Comparison of ENCODE assay signal across 14 cellular contexts in the genomic region with DNA sequence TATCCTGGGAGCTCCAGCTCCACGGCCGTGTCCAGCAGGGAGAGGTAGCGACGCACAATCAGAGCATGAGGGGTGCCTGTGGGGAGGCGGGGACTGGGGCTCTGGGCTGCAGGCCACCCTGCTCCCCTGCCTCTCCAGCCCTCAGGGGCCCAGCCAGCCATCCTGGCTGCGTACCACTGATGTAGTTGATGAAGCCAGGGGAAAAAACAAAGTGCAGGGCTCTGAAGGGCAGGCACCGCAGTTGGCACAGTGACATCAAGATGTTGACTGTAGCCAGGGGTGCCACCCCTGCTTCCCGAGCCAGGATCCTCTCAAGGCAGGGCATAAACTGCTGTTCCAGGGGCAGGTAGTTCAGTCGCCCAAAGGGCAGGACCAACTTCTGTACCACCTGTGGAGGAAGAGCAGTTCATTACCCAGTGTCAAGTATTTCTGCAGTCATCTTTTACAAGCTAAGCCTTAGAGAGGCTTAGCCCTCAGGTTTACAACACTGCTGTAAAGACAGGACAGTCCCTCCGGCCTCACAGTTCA. TPM values are rescaled to one million over a fixed set of nuclear protein-coding genes. Genes with fewer than 3 reads are reported as not detected.
A peak's percentile ranks its signal among the peaks of the same experiment; 100 is the strongest.
DNase-seq lines count a peak whose midpoint lies in the region; ATAC-seq and TF ChIP-seq lines count a peak whose summit lies in the region.
"Had no signal": no experiment of that assay in that cellular context is flagged by ENCODE, and none has a peak within 500 bp of the region (broad histone marks: within the 10 kb centered on the region; RNA-seq: fewer than 3 reads in every experiment).

No MANE protein-coding gene starts in this region.

- peak overlapping the region; percentile 82 for H3K4me3 Mint-ChIP-seq in activated CD8-positive, alpha-beta T cell treated with anti-CD3 and anti-CD28 coated beads, Interleukin-2, amount 10 ng/mL, durations not matched to agents 7 days and 5 days
- H3K4me3 Mint-ChIP-seq in type B pancreatic cell: peak overlapping the region; percentile 77

- intact Hi-C loops in left ventricle myocardium superior (cut with micrococcal nuclease): no loop called here

- CTCF ChIA-PET in activated CD8-positive, alpha-beta T cell treated with anti-CD3 and anti-CD28 coated beads, Interleukin-2, amount 10 ng/mL, durations not matched to agents 7 days and 5 days (lab: Charles Lee): interaction anchor here (1.7 kb wide), 1 partner anchor 17 kb away, joined by 4 read pairs; no protein-coding TSS in a partner anchor

- DNase-seq in cardiac muscle cell (ENCODE audit: low read depth in 1 of 2, low spot score in 1 of 2): no peak
- DNase-seq in left ventricle myocardium superior: no peak
- DNase-seq in activated CD8-positive, alpha-beta T cell treated with anti-CD3 and anti-CD28 coated beads, Interleukin-2, amount 10 ng/mL, durations not matched to agents 7 days and 5 days: no peak
- peak; percentile 40 for DNase-seq in left lobe of liver (ENCODE audit: low spot score)
- DNase-seq in type B pancreatic cell (ENCODE audit: extremely low spot score, unreplicated experiment): no peak
- no peak for DNase-seq in AG08395 (ENCODE audit: low spot score)
- DNase-seq in pons (ENCODE audit: low spot score): no peak
- DNase-seq: caudate nucleus; MG63; NCI-H524 treated with DMSO at 0.1 percent for 48 hours; nucleus accumbens; stimulated activated CD4-positive, alpha-beta T cell treated with anti-CD3 and anti-CD28 coated beads, Interleukin-2, amount 100 ng/mL, for 48 hours; testis had no signal

- no peaks in the 10 kb centered on the region for H3K9me3 Mint-ChIP-seq in activated CD8-positive, alpha-beta T cell treated with anti-CD3 and anti-CD28 coated beads, Interleukin-2, amount 10 ng/mL, durations not matched to agents 7 days and 5 days (ENCODE audit: insufficient read depth)
- no peaks in the 10 kb centered on the region for H3K9me3 Mint-ChIP-seq in type B pancreatic cell

- no peaks in the 10 kb centered on the region for H3K27me3 Mint-ChIP-seq in activated CD8-positive, alpha-beta T cell treated with anti-CD3 and anti-CD28 coated beads, Interleukin-2, amount 10 ng/mL, durations not matched to agents 7 days and 5 days (ENCODE audit: low read depth)
- H3K27me3 Mint-ChIP-seq in type B pancreatic cell: no peaks in the 10 kb centered on the region

- POLR2A ChIA-PET in activated CD8-positive, alpha-beta T cell treated with anti-CD3 and anti-CD28 coated beads, Interleukin-2, amount 10 ng/mL, durations not matched to agents 7 days and 5 days (lab: Charles Lee): interaction anchor here (0.5 to 2.6 kb wide), 2 partner anchors 17 to 871 kb away, joined by 3 to 6 read pairs; no protein-coding TSS in a partner anchor

- peaks cover 38% of the 10 kb centered on the region for H3K36me3 Mint-ChIP-seq in activated CD8-positive, alpha-beta T cell treated with anti-CD3 and anti-CD28 coated beads, Interleukin-2, amount 10 ng/mL, durations not matched to agents 7 days and 5 days (ENCODE audit: low read depth)
- H3K36me3 Mint-ChIP-seq in type B pancreatic cell: no peaks in the 10 kb centered on the region

- H3K9me3 ChIP-seq in cardiac muscle cell (ENCODE audit: low read depth): no peaks in the 10 kb centered on the region
- H3K9me3 ChIP-seq: MG63, testis had no signal

- H3K4me1 Mint-ChIP-seq in activated CD8-positive, alpha-beta T cell treated with anti-CD3 and anti-CD28 coated beads, Interleukin-2, amount 10 ng/mL, durations not matched to agents 7 days and 5 days (ENCODE audit: low read depth): peaks cover 39% of the 10 kb centered on the region
- peaks cover 18% of the 10 kb centered on the region for H3K4me1 Mint-ChIP-seq in type B pancreatic cell (ENCODE audit: unreplicated experiment)

- H3K27me3 ChIP-seq in cardiac muscle cell: no peaks in the 10 kb centered on the region
- H3K27me3 ChIP-seq: MG63, testis had no signal

- TF ChIP-seq CTCF in cardiac muscle cell (IDR thresholded peaks at IDR 0.05; ENCODE audit: low read depth, low read length) (no peak), type B pancreatic cell (conservative IDR thresholded peaks at IDR 0.05) (no peak)

- peaks cover 21% of the 10 kb centered on the region for H3K36me3 ChIP-seq in cardiac muscle cell

- H3K4me1 ChIP-seq in cardiac muscle cell (ENCODE audit: low read depth): peaks cover 18% of the 10 kb centered on the region

- H3K27ac ChIP-seq in cardiac muscle cell: peak overlapping the region; percentile 62

- H3K27ac Mint-ChIP-seq in activated CD8-positive, alpha-beta T cell treated with anti-CD3 and anti-CD28 coated beads, Interleukin-2, amount 10 ng/mL, durations not matched to agents 7 days and 5 days: peak overlapping the region; percentile 69
- H3K27ac Mint-ChIP-seq in type B pancreatic cell: peak overlapping the region; percentile 55

- H3K4me3 ChIP-seq in cardiac muscle cell: no peak overlapping the region
- H3K4me3 ChIP-seq: MG63, testis had no signal

- ATAC-seq in left ventricle myocardium superior (no peak), left lobe of liver (no peak), HG02642 (IDR thresholded peaks at IDR 0.05; ENCODE audit: poor library complexity, unreplicated experiment) (no peak)
- no peak for ATAC-seq in activated CD8-positive, alpha-beta T cell treated with anti-CD3 and anti-CD28 coated beads, Interleukin-2, amount 10 ng/mL, durations not matched to agents 7 days and 5 days

RNA-seq across cellular contexts. Expression of a gene that starts 2.8 kb away (rescaled TPM):
- total RNA-seq in cardiac muscle cell: 165 and 175 TPM in 2 replicates
- 145 and 227 TPM in 2 replicates for polyA plus RNA-seq in cardiac muscle cell
- total RNA-seq in left ventricle myocardium superior: 79.4 TPM
- 10 to 100 TPM; 81.8 to 88.1 TPM for total RNA-seq in activated CD8-positive, alpha-beta T cell treated with anti-CD3 and anti-CD28 coated beads, Interleukin-2, amount 10 ng/mL, durations not matched to agents 7 days and 5 days
- 61.3 TPM for total RNA-seq in left lobe of liver
- total RNA-seq in type B pancreatic cell (ENCODE audit: low replicate concordance): 100 and 118 TPM in 2 replicates

RNA-seq across cellular contexts. Expression of a gene that starts 5.5 kb away (rescaled TPM):
- total RNA-seq in cardiac muscle cell (83.4 and 93.9 TPM in 2 replicates), left ventricle myocardium superior (38.7 TPM), left lobe of liver (60.4 TPM), type B pancreatic cell (ENCODE audit: low replicate concordance) (37.9 and 41.7 TPM in 2 replicates)
- polyA plus RNA-seq in cardiac muscle cell: 63.0 and 74.9 TPM in 2 replicates
- total RNA-seq in activated CD8-positive, alpha-beta T cell treated with anti-CD3 and anti-CD28 coated beads, Interleukin-2, amount 10 ng/mL, durations not matched to agents 7 days and 5 days: 10 to 100 TPM; 76.7 to 82.6 TPM

RNA-seq across cellular contexts. Expression of a gene that starts 8.5 kb away (rescaled TPM):
- total RNA-seq in cardiac muscle cell: 66.4 and 115 TPM in 2 replicates
- polyA plus RNA-seq in cardiac muscle cell: 106 and 124 TPM in 2 replicates
- 69.7 TPM for total RNA-seq in left ventricle myocardium superior
- total RNA-seq in activated CD8-positive, alpha-beta T cell treated with anti-CD3 and anti-CD28 coated beads, Interleukin-2, amount 10 ng/mL, durations not matched to agents 7 days and 5 days: 10 to 100 TPM; 12.1 to 12.6 TPM
- 54.7 TPM for total RNA-seq in left lobe of liver
- total RNA-seq in type B pancreatic cell (ENCODE audit: low replicate concordance): 95.9 and 114 TPM in 2 replicates

RNA-seq across cellular contexts. Expression of a gene that starts 18.4 kb away (rescaled TPM):
- total RNA-seq in cardiac muscle cell (269 and 288 TPM in 2 replicates), left ventricle myocardium superior (64.1 TPM), left lobe of liver (83.1 TPM), type B pancreatic cell (ENCODE audit: low replicate concordance) (144 and 150 TPM in 2 replicates)
- 118 and 144 TPM in 2 replicates for polyA plus RNA-seq in cardiac muscle cell
- 100 to 1,000 TPM; 107 to 112 TPM for total RNA-seq in activated CD8-positive, alpha-beta T cell treated with anti-CD3 and anti-CD28 coated beads, Interleukin-2, amount 10 ng/mL, durations not matched to agents 7 days and 5 days

RNA-seq across cellular contexts. Expression of a gene that starts 20.1 kb away (rescaled TPM):
- total RNA-seq in cardiac muscle cell (17.8 and 35.6 TPM in 2 replicates), left ventricle myocardium superior (8.1 TPM), left lobe of liver (9.6 TPM), type B pancreatic cell (ENCODE audit: low replicate concordance) (20.4 and 20.5 TPM in 2 replicates)
- polyA plus RNA-seq in cardiac muscle cell: 24.4 and 56.8 TPM in 2 replicates
- 10 to 100 TPM; 20.3 to 21.0 TPM for total RNA-seq in activated CD8-positive, alpha-beta T cell treated with anti-CD3 and anti-CD28 coated beads, Interleukin-2, amount 10 ng/mL, durations not matched to agents 7 days and 5 days
